In the genomic region with DNA sequence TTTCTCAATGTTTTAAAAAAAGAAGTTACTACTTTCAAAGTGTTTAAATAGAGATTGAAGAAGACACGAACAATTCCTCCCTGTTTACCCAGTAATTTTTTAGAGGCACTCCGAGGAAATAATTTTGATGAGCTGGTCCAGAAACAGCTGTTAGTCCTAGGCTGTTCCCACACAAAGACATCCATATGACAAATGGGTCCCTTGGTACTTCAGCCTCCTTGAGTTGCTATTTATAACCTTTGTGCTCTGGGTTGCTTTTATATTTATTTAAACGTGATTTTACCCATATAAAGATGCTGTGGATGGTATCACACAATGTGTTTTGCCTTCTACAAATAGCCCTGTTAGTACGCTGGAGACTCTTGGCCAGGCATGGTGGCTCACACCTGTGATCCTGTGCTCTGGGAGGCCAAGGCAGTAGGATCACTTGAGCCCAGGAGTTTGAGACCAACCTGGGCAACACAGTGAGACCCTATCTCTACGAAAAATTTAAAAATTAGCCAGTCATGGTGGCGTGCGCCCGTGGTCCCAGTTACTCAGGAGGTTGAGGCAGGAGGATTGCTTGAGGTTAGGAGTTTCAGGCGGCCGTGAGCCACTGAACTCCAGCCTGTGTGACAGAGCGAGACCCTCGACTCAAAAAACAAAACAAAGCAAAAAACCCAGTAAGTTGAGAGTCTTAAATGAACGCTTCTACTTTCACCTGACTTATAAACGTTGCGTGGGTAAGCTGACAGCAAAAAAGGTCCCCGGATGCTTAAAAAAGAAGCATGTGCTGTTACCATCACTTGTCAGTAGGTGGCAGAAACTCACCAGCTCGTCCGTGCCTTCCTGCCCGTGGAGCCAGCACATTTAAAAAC, we compare ENCODE assay signal across 8 cellular contexts. TPM values are rescaled to one million over a fixed set of nuclear protein-coding genes. Genes with fewer than 3 reads are reported as not detected.
DNase-seq lines count a peak whose midpoint lies in the region; ATAC-seq and TF ChIP-seq lines count a peak whose summit lies in the region.

No MANE protein-coding gene starts in this region.

- peak; percentile 69 to 85 (median 80) for TF ChIP-seq CTCF in sigmoid colon (IDR thresholded peaks at IDR 0.05)

- H3K36me3 Mint-ChIP-seq in T-helper 1 cell treated with Interleukin-12 subunit alpha and Interleukin-12 subunit beta and Interleukin-4 antibody, amounts not matched to agents 30 μg/mL and 1 μg/mL, for 36 hours (ENCODE audit: low read depth) = peaks cover 58% of the 10 kb centered on the region

- peak overlapping the region; percentile 92 for H3K27ac Mint-ChIP-seq in T-helper 1 cell treated with Interleukin-12 subunit alpha and Interleukin-12 subunit beta and Interleukin-4 antibody, amounts not matched to agents 30 μg/mL and 1 μg/mL, for 36 hours

- H3K4me3 Mint-ChIP-seq in T-helper 1 cell treated with Interleukin-12 subunit alpha and Interleukin-12 subunit beta and Interleukin-4 antibody, amounts not matched to agents 30 μg/mL and 1 μg/mL, for 36 hours = no peak overlapping the region

- no peak overlapping the region for H3K4me3 ChIP-seq in right cardiac atrium (ENCODE audit: low read length)
- no peak overlapping the region for H3K4me3 ChIP-seq in sigmoid colon

- H3K4me1 Mint-ChIP-seq in T-helper 1 cell treated with Interleukin-12 subunit alpha and Interleukin-12 subunit beta and Interleukin-4 antibody, amounts not matched to agents 30 μg/mL and 1 μg/mL, for 36 hours (ENCODE audit: low read depth) = peaks cover 50% of the 10 kb centered on the region

- TF ChIP-seq EP300 in sigmoid colon (IDR thresholded peaks at IDR 0.05) = no peak

- ATAC-seq in GM19452 (IDR thresholded peaks at IDR 0.05; ENCODE audit: unreplicated experiment) (peak; percentile 42), right cardiac atrium (peak; percentile 66 to 68), GM19397 (IDR thresholded peaks at IDR 0.05; ENCODE audit: unreplicated experiment) (no peak)

- H3K36me3 ChIP-seq in sigmoid colon = peaks cover 0 to 9% (median 0%) of the 10 kb centered on the region in 4 donors

- no peaks in the 10 kb centered on the region for H3K9me3 Mint-ChIP-seq in T-helper 1 cell treated with Interleukin-12 subunit alpha and Interleukin-12 subunit beta and Interleukin-4 antibody, amounts not matched to agents 30 μg/mL and 1 μg/mL, for 36 hours

- TF ChIP-seq POLR2A in sigmoid colon (IDR thresholded peaks at IDR 0.05) = no peak

- no peak overlapping the region for H3K27ac ChIP-seq in right cardiac atrium (ENCODE audit: low read length)
- H3K27ac ChIP-seq in sigmoid colon = peak overlapping the region in 1 of 4 donors; percentile 27

- intact Hi-C loops in right cardiac atrium (cut with DNase I) (loop anchor here (2.0 to 10.0 kb wide), 4 partner anchors 137 to 217 kb away; no protein-coding TSS in a partner anchor), sigmoid colon (cut with DNase I) (loop anchor here (1.0 kb wide), 1 partner anchor 216 kb away; no protein-coding TSS in a partner anchor)

- WGBS in right cardiac atrium = 31% methylated on average over 19 of the region's 19 CpGs
- 34 to 41% methylated on average over 19 of the region's 19 CpGs for WGBS in sigmoid colon, 2 donors

- no peaks in the 10 kb centered on the region for H3K4me1 ChIP-seq in right cardiac atrium (ENCODE audit: control insufficient read depth, insufficient read depth, low read length)
- H3K4me1 ChIP-seq in sigmoid colon = peaks cover 0 to 11% (median 4%) of the 10 kb centered on the region in 4 donors

- no peaks in the 10 kb centered on the region for H3K27me3 ChIP-seq in right cardiac atrium (ENCODE audit: control insufficient read depth, insufficient read depth)
- H3K27me3 ChIP-seq in sigmoid colon = no peaks in the 10 kb centered on the region

- no peaks in the 10 kb centered on the region for H3K27me3 Mint-ChIP-seq in T-helper 1 cell treated with Interleukin-12 subunit alpha and Interleukin-12 subunit beta and Interleukin-4 antibody, amounts not matched to agents 30 μg/mL and 1 μg/mL, for 36 hours (ENCODE audit: low read depth)

- H3K9me3 ChIP-seq in right cardiac atrium (ENCODE audit: control insufficient read depth, low read length) = no peaks in the 10 kb centered on the region
- no peaks in the 10 kb centered on the region for H3K9me3 ChIP-seq in sigmoid colon

- peak; percentile 84 for DNase-seq in AG20443 (ENCODE audit: low spot score)
- DNase-seq in NCI-H1436 (lab: John Stamatoyannopoulos, UW) = peak; percentile 77
- DNase-seq in anterior cingulate cortex (lab: John Stamatoyannopoulos, UW) = peak in 45 of 58 donors; percentile 4 to 72 (median 26)
- DNase-seq in right cardiac atrium = peak in 2 of 3 donors; percentile 44 to 75
- peak; percentile 77 for DNase-seq in sigmoid colon

RNA-seq across cellular contexts. Expression of gene ARMH2, which starts 56.9 kb away (rescaled TPM):
- total RNA-seq in right cardiac atrium (not detected), sigmoid colon (not detected)
- polyA plus RNA-seq in right cardiac atrium (not detected), sigmoid colon (under 1 TPM in 1 of 3 donors, not detected in 2; 0.10 TPM)

Comparison
In these comparisons a context has a peak if more than half of its experiments do, and no peak if none do; other contexts are left out.
1. DNase-seq: peak in every context shown above with its lines; median percentile 84 in AG20443; 77 in NCI-H1436; 77 in sigmoid colon; 60 in right cardiac atrium; 26 in anterior cingulate cortex.